In genomic region chr12:48996794-48997718, GRCh38 we compare ENCODE assay signal across 9 cellular contexts. TPM values are rescaled to one million over a fixed set of nuclear protein-coding genes. Genes with fewer than 3 reads are reported as not detected.
DNase-seq lines count a peak whose midpoint lies in the region; ATAC-seq and TF ChIP-seq lines count a peak whose summit lies in the region.
"Had no signal": no experiment of that assay in that cellular context is flagged by ENCODE, and none has a peak within 500 bp of the region (broad histone marks: within the 10 kb centered on the region; RNA-seq: fewer than 3 reads in every experiment).

No MANE protein-coding gene starts in this region.

- TF ChIP-seq CTCF in astrocyte of the cerebellum (IDR thresholded peaks at IDR 0.05; ENCODE audit: low read depth, low read length, missing control alignments): peak; percentile 95
- peak; percentile 75 for TF ChIP-seq CTCF in hepatocyte (IDR thresholded peaks at IDR 0.05; ENCODE audit: poor library complexity)
- TF ChIP-seq CTCF in progenitor cell of endocrine pancreas (IDR thresholded peaks at IDR 0.05; ENCODE audit: unreplicated experiment): peak; percentile 73

- no peaks in the 10 kb centered on the region for H3K9me3 Mint-ChIP-seq in progenitor cell of endocrine pancreas (ENCODE audit: low read depth)

- H3K4me1 ChIP-seq in HUES64 (ENCODE audit: insufficient read depth, low read length) (peaks cover 9% of the 10 kb centered on the region), hepatocyte (ENCODE audit: insufficient read depth) (peaks cover 19% of the 10 kb centered on the region)

- peak overlapping the region; percentile 54 for H3K4me3 ChIP-seq in HUES64 (ENCODE audit: low read length)
- peak overlapping the region; percentile 34 for H3K4me3 ChIP-seq in astrocyte of the cerebellum (ENCODE audit: low read depth, low read length)
- H3K4me3 ChIP-seq in hepatocyte: peak overlapping the region; percentile 61

- peaks cover 73% of the 10 kb centered on the region for H3K27me3 Mint-ChIP-seq in progenitor cell of endocrine pancreas

- H3K27ac Mint-ChIP-seq in progenitor cell of endocrine pancreas: peak overlapping the region; percentile 22

- no peak for ATAC-seq in GM19351 (IDR thresholded peaks at IDR 0.05; ENCODE audit: unreplicated experiment)

- H2AFZ ChIP-seq in hepatocyte: peak overlapping the region; percentile 79

- peak overlapping the region; percentile 98 for H3K4me2 ChIP-seq in hepatocyte

- H3K4me3 Mint-ChIP-seq in progenitor cell of endocrine pancreas (ENCODE audit: low read depth): peak overlapping the region; percentile 41

- H4K20me1 ChIP-seq in hepatocyte (ENCODE audit: insufficient read depth, poor library complexity, severe bottlenecking): no peaks in the 10 kb centered on the region

- DNase-seq in COLO668 (lab: John Stamatoyannopoulos, UW; ENCODE audit: unreplicated experiment) (peak; percentile 76), SK-N-DZ (ENCODE audit: low spot score) (peak; percentile 85), astrocyte of the cerebellum (ENCODE audit: low read depth) (peak; percentile 35), hepatocyte (ENCODE audit: low spot score) (peak; percentile 92), progenitor cell of endocrine pancreas (ENCODE audit: low spot score, unreplicated experiment) (peak; percentile 62), DMS 273 treated with DMSO at 0.1 percent for 48 hours (lab: John Stamatoyannopoulos, UW) (no peak)

- no peaks in the 10 kb centered on the region for H3K9me2 ChIP-seq in hepatocyte (replicated peaks; ENCODE audit: insufficient read depth)

- H3K27me3 ChIP-seq in HUES64 (ENCODE audit: insufficient read depth, low read length) (peaks cover 88% of the 10 kb centered on the region), hepatocyte (peaks cover 63% of the 10 kb centered on the region)

- H3K9me3 ChIP-seq in HUES64 (ENCODE audit: insufficient read depth, low read depth, low read length) (no peaks in the 10 kb centered on the region), hepatocyte (ENCODE audit: low read depth) (no peaks in the 10 kb centered on the region)

- H3K36me3 Mint-ChIP-seq in progenitor cell of endocrine pancreas (ENCODE audit: insufficient read depth): peaks cover 10% of the 10 kb centered on the region

- H3K27ac ChIP-seq in HUES64 (ENCODE audit: low read depth, low read length): no peak overlapping the region
- H3K27ac ChIP-seq in hepatocyte: no peak overlapping the region

- in situ Hi-C loops in astrocyte of the cerebellum (cut with HindIII; ENCODE audit: low sequenced_read_pairs): no loop called here

- no peaks in the 10 kb centered on the region for H3K79me2 ChIP-seq in hepatocyte

- H3K9ac ChIP-seq in HUES64 (ENCODE audit: low read depth, low read length): no peak overlapping the region

- H3K36me3 ChIP-seq in HUES64 (ENCODE audit: insufficient read depth, low read length) (peaks cover 2% of the 10 kb centered on the region; the same call in 1 of the 2 replicates), hepatocyte (replicated peaks; ENCODE audit: insufficient read depth, low read depth) (no peaks in the 10 kb centered on the region)

- peaks cover 5% of the 10 kb centered on the region for H3K4me1 Mint-ChIP-seq in progenitor cell of endocrine pancreas (ENCODE audit: low read depth)

- WGBS in HUES64: 3% methylated on average over 71 of the region's 71 CpGs
- 7% methylated on average over 61 of the region's 71 CpGs for WGBS in hepatocyte (ENCODE audit: low lambda C conversion rate, missing lambda C conversion rate)

RNA-seq across cellular contexts. Expression of gene DDN, which starts 2.1 kb away (rescaled TPM):
- polyA plus RNA-seq in HUES64 (2013, experiment 1 of 2): 0.05 TPM
- polyA plus RNA-seq in HUES64 (2013, experiment 2 of 2): not detected
- 3.6 and 4.4 TPM in 2 replicates for polyA plus RNA-seq in SK-N-DZ (2014; cell fraction: cytosol; rRNA removed)
- polyA plus RNA-seq in SK-N-DZ (2014; cell fraction: nucleus; rRNA removed): 6.4 and 11.4 TPM in 2 replicates
- 0.10 and 0.20 TPM in 2 replicates for total RNA-seq in hepatocyte
- polyA plus RNA-seq in hepatocyte: not detected in 2 replicates
- 0.40 and 0.57 TPM in 2 replicates for total RNA-seq in progenitor cell of endocrine pancreas
- total RNA-seq: subcutaneous adipose tissue had no signal

RNA-seq across cellular contexts. Expression of gene WNT1, which starts 18.9 kb away (rescaled TPM):
- polyA plus RNA-seq in HUES64 (2013, experiment 1 of 2): 0.60 TPM
- 0.76 TPM for polyA plus RNA-seq in HUES64 (2013, experiment 2 of 2)
- polyA plus RNA-seq in SK-N-DZ (2014; cell fraction: cytosol; rRNA removed): not detected in 2 replicates
- polyA plus RNA-seq in SK-N-DZ (2014; cell fraction: nucleus; rRNA removed): not detected in 2 replicates
- total RNA-seq in hepatocyte (not detected in 2 replicates), progenitor cell of endocrine pancreas (not detected in 2 replicates)
- not detected in 2 replicates for polyA plus RNA-seq in hepatocyte
- total RNA-seq: subcutaneous adipose tissue had no signal

RNA-seq across cellular contexts. Expression of gene PRKAG1, which starts 21.5 kb away (rescaled TPM):
- 35.3 TPM for polyA plus RNA-seq in HUES64 (2013, experiment 1 of 2)
- 37.8 TPM for polyA plus RNA-seq in HUES64 (2013, experiment 2 of 2)
- polyA plus RNA-seq in SK-N-DZ (2014; cell fraction: cytosol; rRNA removed): 56.8 and 62.7 TPM in 2 replicates
- 37.3 and 42.8 TPM in 2 replicates for polyA plus RNA-seq in SK-N-DZ (2014; cell fraction: nucleus; rRNA removed)
- total RNA-seq in hepatocyte (61.5 and 69.8 TPM in 2 replicates), progenitor cell of endocrine pancreas (52.7 and 59.4 TPM in 2 replicates)
- 39.9 and 46.0 TPM in 2 replicates for polyA plus RNA-seq in hepatocyte

RNA-seq across cellular contexts. Expression of gene WNT10B, which starts 25.5 kb away (rescaled TPM):
- polyA plus RNA-seq in HUES64 (2013, experiment 1 of 2): 0.75 TPM
- polyA plus RNA-seq in HUES64 (2013, experiment 2 of 2): 0.63 TPM
- 0.07 TPM in 1 of 2 replicates, not detected in the other for polyA plus RNA-seq in SK-N-DZ (2014; cell fraction: cytosol; rRNA removed)
- 0.08 TPM in 1 of 2 replicates, not detected in the other for polyA plus RNA-seq in SK-N-DZ (2014; cell fraction: nucleus; rRNA removed)
- total RNA-seq in hepatocyte (0.30 TPM in 1 of 2 replicates, not detected in the other), progenitor cell of endocrine pancreas (0.17 TPM in 1 of 2 replicates, not detected in the other)
- 0.77 and 1.1 TPM in 2 replicates for polyA plus RNA-seq in hepatocyte

RNA-seq across cellular contexts. Expression of gene ARF3, which starts 39.8 kb away (rescaled TPM):
- polyA plus RNA-seq in HUES64 (2013, experiment 1 of 2): 130 TPM
- 138 TPM for polyA plus RNA-seq in HUES64 (2013, experiment 2 of 2)
- polyA plus RNA-seq in SK-N-DZ (2014; cell fraction: cytosol; rRNA removed): 50.5 and 67.3 TPM in 2 replicates
- polyA plus RNA-seq in SK-N-DZ (2014; cell fraction: nucleus; rRNA removed): 28.8 and 38.4 TPM in 2 replicates
- 67.7 and 71.3 TPM in 2 replicates for total RNA-seq in hepatocyte
- polyA plus RNA-seq in hepatocyte: 57.6 and 61.6 TPM in 2 replicates
- 135 and 149 TPM in 2 replicates for total RNA-seq in progenitor cell of endocrine pancreas
